Comparison of ENCODE assay signal across 19 cellular contexts in the genomic region with DNA sequence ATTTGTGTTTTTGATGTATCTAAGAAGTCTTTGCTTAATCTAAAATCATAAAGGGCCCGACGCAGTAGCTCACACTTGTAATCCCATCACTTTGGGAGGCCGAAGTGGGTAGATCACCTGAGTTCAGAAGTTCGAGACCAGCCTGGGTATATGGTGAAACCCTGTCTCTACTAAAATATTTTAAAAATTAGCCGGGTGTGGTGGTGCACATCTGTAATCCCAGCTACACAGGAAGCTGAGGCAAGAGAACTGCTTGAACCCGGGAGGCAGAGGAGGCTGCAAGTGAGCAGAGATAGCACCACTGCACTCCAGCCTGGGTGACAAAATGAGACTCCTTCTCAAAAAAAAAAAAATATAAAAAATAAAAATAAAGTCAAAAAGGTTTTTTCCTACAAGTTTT. TPM values are rescaled to one million over a fixed set of nuclear protein-coding genes. Genes with fewer than 3 reads are reported as not detected.
DNase-seq lines count a peak whose midpoint lies in the region; ATAC-seq and TF ChIP-seq lines count a peak whose summit lies in the region.
"Had no signal": no experiment of that assay in that cellular context is flagged by ENCODE, and none has a peak within 500 bp of the region (broad histone marks: within the 10 kb centered on the region; RNA-seq: fewer than 3 reads in every experiment).

No MANE protein-coding gene starts in this region.

- TF ChIP-seq CTCF in CD8-positive, alpha-beta T cell (IDR thresholded peaks at IDR 0.05): no peak

- POLR2A ChIA-PET in CD8-positive, alpha-beta T cell (lab: Charles Lee): no interaction called here
- POLR2A ChIA-PET in naive thymus-derived CD4-positive, alpha-beta T cell (lab: Charles Lee): interaction anchor here (0.6 to 4.4 kb wide), 10 partner anchors 10 to 216 kb away, joined by 3 to 21 read pairs (median 4); partner anchors contain the start of gene IL6ST

- peaks cover 0 to 17% of the 10 kb centered on the region in 2 donors for H3K36me3 Mint-ChIP-seq in activated T-cell treated with anti-CD3 and anti-CD28 coated beads, Interleukin-2, amount 50 U/mL, for 72 hours (ENCODE audit: insufficient read depth in 2 of 2)
- peaks cover 34% of the 10 kb centered on the region for H3K36me3 Mint-ChIP-seq in CD8-positive, alpha-beta T cell
- peaks cover 32% of the 10 kb centered on the region for H3K36me3 Mint-ChIP-seq in T-helper 2 cell treated with Interferon-gamma antibody and Interleukin-4, amounts not matched to agents 5 μg/mL and 100 μg/mL, for 36 hours (ENCODE audit: low read depth)
- H3K36me3 Mint-ChIP-seq in naive thymus-derived CD4-positive, alpha-beta T cell: peaks cover 0 to 26% (median 20%) of the 10 kb centered on the region in 5 donors

- no peak for DNase-seq in activated T-cell treated with anti-CD3 and anti-CD28 coated beads, Interleukin-2, amount 50 U/mL, for 72 hours
- no peak for DNase-seq in activated T-cell treated with anti-CD3 and anti-CD28 coated beads for 4 hours
- no peak for DNase-seq in CD8-positive, alpha-beta T cell
- DNase-seq in T-helper 2 cell treated with Interferon-gamma antibody and Interleukin-4, amounts not matched to agents 5 μg/mL and 100 μg/mL, for 36 hours (ENCODE audit: low spot score): no peak
- no peak for DNase-seq in naive thymus-derived CD4-positive, alpha-beta T cell
- no peak for DNase-seq in head of caudate nucleus
- DNase-seq: Calu3, DMS53, HFFc6, MG63, NCI-H1092 treated with DMSO at 0.1 percent for 48 hours, NCI-H2081 treated with DMSO at 0.1 percent for 48 hours, NCI-H510A, NCI-H82, PC-3 had no signal

- H3K36me3 ChIP-seq in CD8-positive, alpha-beta T cell (ENCODE audit: insufficient read depth, low read length): no peaks in the 10 kb centered on the region
- H3K36me3 ChIP-seq in naive thymus-derived CD4-positive, alpha-beta T cell (ENCODE audit: control insufficient read depth in 2 of 3, insufficient read depth in 3 of 3, low read length in 3 of 3): peaks cover 0 to 13% (median 3%) of the 10 kb centered on the region in 3 experiments

- peak overlapping the region; percentile 38 to 54 for H3K4me3 Mint-ChIP-seq in activated T-cell treated with anti-CD3 and anti-CD28 coated beads, Interleukin-2, amount 50 U/mL, for 72 hours
- peak overlapping the region; percentile 18 for H3K4me3 Mint-ChIP-seq in CD8-positive, alpha-beta T cell
- peak overlapping the region; percentile 19 for H3K4me3 Mint-ChIP-seq in T-helper 2 cell treated with Interferon-gamma antibody and Interleukin-4, amounts not matched to agents 5 μg/mL and 100 μg/mL, for 36 hours
- H3K4me3 Mint-ChIP-seq in naive thymus-derived CD4-positive, alpha-beta T cell: peak overlapping the region; percentile 48 to 99 (median 84)
- H3K4me3 Mint-ChIP-seq: HFFc6 had no signal

- H3K27ac ChIP-seq in CD8-positive, alpha-beta T cell (ENCODE audit: low read depth, low read length): no peak overlapping the region
- H3K27ac ChIP-seq in naive thymus-derived CD4-positive, alpha-beta T cell (ENCODE audit: low read depth, low read length): peak overlapping the region; percentile 64
- H3K27ac ChIP-seq: C4-2B, RWPE1 had no signal

- H3K27me3 ChIP-seq in CD8-positive, alpha-beta T cell (ENCODE audit: insufficient read depth, low read length): no peaks in the 10 kb centered on the region
- H3K27me3 ChIP-seq in naive thymus-derived CD4-positive, alpha-beta T cell (ENCODE audit: control insufficient read depth in 2 of 2, insufficient read depth in 2 of 2, low read length in 2 of 2): no peaks in the 10 kb centered on the region
- H3K27me3 ChIP-seq: MG63 had no signal

- peak overlapping the region; percentile 60 for H3K27ac Mint-ChIP-seq in activated T-cell treated with anti-CD3 and anti-CD28 coated beads, Interleukin-2, amount 50 U/mL, for 72 hours
- peak overlapping the region; percentile 37 for H3K27ac Mint-ChIP-seq in CD8-positive, alpha-beta T cell
- H3K27ac Mint-ChIP-seq in T-helper 2 cell treated with Interferon-gamma antibody and Interleukin-4, amounts not matched to agents 5 μg/mL and 100 μg/mL, for 36 hours: peak overlapping the region; percentile 38
- H3K27ac Mint-ChIP-seq in naive thymus-derived CD4-positive, alpha-beta T cell: peak overlapping the region; percentile 34 to 98 (median 88)
- H3K27ac Mint-ChIP-seq: HFFc6 had no signal

- intact Hi-C loops in CD8-positive, alpha-beta T cell (cut with DNase I, micrococcal nuclease): no loop called here
- intact Hi-C loops in naive thymus-derived CD4-positive, alpha-beta T cell (cut with micrococcal nuclease): no loop called here
- intact Hi-C loops in head of caudate nucleus (cut with DNase I): no loop called here

- no peaks in the 10 kb centered on the region for H3K9me3 ChIP-seq in CD8-positive, alpha-beta T cell (ENCODE audit: low read length)
- no peaks in the 10 kb centered on the region for H3K9me3 ChIP-seq in naive thymus-derived CD4-positive, alpha-beta T cell (ENCODE audit: control insufficient read depth in 2 of 3, low read length in 3 of 3)

- H3K4me1 Mint-ChIP-seq in activated T-cell treated with anti-CD3 and anti-CD28 coated beads, Interleukin-2, amount 50 U/mL, for 72 hours (ENCODE audit: low read depth): peaks cover 81% of the 10 kb centered on the region
- H3K4me1 Mint-ChIP-seq in CD8-positive, alpha-beta T cell (ENCODE audit: low read depth): peaks cover 69% of the 10 kb centered on the region
- H3K4me1 Mint-ChIP-seq in T-helper 2 cell treated with Interferon-gamma antibody and Interleukin-4, amounts not matched to agents 5 μg/mL and 100 μg/mL, for 36 hours (ENCODE audit: low read depth): peaks cover 52% of the 10 kb centered on the region
- peaks cover 40 to 95% (median 83%) of the 10 kb centered on the region in 7 donors for H3K4me1 Mint-ChIP-seq in naive thymus-derived CD4-positive, alpha-beta T cell

- no peak overlapping the region for H3K4me3 ChIP-seq in CD8-positive, alpha-beta T cell (ENCODE audit: low read depth, low read length)
- no peak overlapping the region for H3K4me3 ChIP-seq in naive thymus-derived CD4-positive, alpha-beta T cell (ENCODE audit: low read length)
- H3K4me3 ChIP-seq: MG63 had no signal

- ATAC-seq in activated T-cell treated with anti-CD3 and anti-CD28 coated beads, Interleukin-2, amount 50 U/mL, for 72 hours (replicated peaks in 1 of 2): no peak
- no peak for ATAC-seq in CD8-positive, alpha-beta T cell
- ATAC-seq in naive thymus-derived CD4-positive, alpha-beta T cell: no peak
- no peak for ATAC-seq in GM18873 (IDR thresholded peaks at IDR 0.05; ENCODE audit: low FRiP score, unreplicated experiment)
- ATAC-seq: HepG2, PC-3 had no signal

- CTCF ChIA-PET in CD8-positive, alpha-beta T cell (lab: Charles Lee): interaction anchor here (4.7 kb wide), 1 partner anchor 216 kb away, joined by 31 read pairs; no protein-coding TSS in a partner anchor
- CTCF ChIA-PET in naive thymus-derived CD4-positive, alpha-beta T cell (lab: Charles Lee): interaction anchor here (0.7 to 1.7 kb wide), 5 partner anchors 13 to 216 kb away, joined by 3 to 11 read pairs (median 4); no protein-coding TSS in a partner anchor

- no peaks in the 10 kb centered on the region for H3K27me3 Mint-ChIP-seq in activated T-cell treated with anti-CD3 and anti-CD28 coated beads, Interleukin-2, amount 50 U/mL, for 72 hours (ENCODE audit: low read depth)
- H3K27me3 Mint-ChIP-seq in CD8-positive, alpha-beta T cell (ENCODE audit: low read depth): no peaks in the 10 kb centered on the region
- no peaks in the 10 kb centered on the region for H3K27me3 Mint-ChIP-seq in T-helper 2 cell treated with Interferon-gamma antibody and Interleukin-4, amounts not matched to agents 5 μg/mL and 100 μg/mL, for 36 hours (ENCODE audit: low read depth)
- H3K27me3 Mint-ChIP-seq in naive thymus-derived CD4-positive, alpha-beta T cell: no peaks in the 10 kb centered on the region

- peaks cover 46% of the 10 kb centered on the region for H3K4me1 ChIP-seq in CD8-positive, alpha-beta T cell (ENCODE audit: insufficient read depth, low read length)
- H3K4me1 ChIP-seq in naive thymus-derived CD4-positive, alpha-beta T cell (ENCODE audit: control insufficient read depth in 2 of 2, insufficient read depth in 2 of 2, low read length in 2 of 2): peaks cover 0 to 49% of the 10 kb centered on the region in 2 donors

- no peaks in the 10 kb centered on the region for H3K9me3 Mint-ChIP-seq in activated T-cell treated with anti-CD3 and anti-CD28 coated beads, Interleukin-2, amount 50 U/mL, for 72 hours
- H3K9me3 Mint-ChIP-seq in CD8-positive, alpha-beta T cell: no peaks in the 10 kb centered on the region
- no peaks in the 10 kb centered on the region for H3K9me3 Mint-ChIP-seq in T-helper 2 cell treated with Interferon-gamma antibody and Interleukin-4, amounts not matched to agents 5 μg/mL and 100 μg/mL, for 36 hours
- no peaks in the 10 kb centered on the region for H3K9me3 Mint-ChIP-seq in naive thymus-derived CD4-positive, alpha-beta T cell
- H3K9me3 Mint-ChIP-seq: HFFc6 had no signal

RNA-seq across cellular contexts. Expression of gene IL6ST, which starts 9.6 kb away (rescaled TPM):
- 10 to 100 TPM; 50.0 to 53.8 TPM for total RNA-seq in activated T-cell treated with anti-CD3 and anti-CD28 coated beads, Interleukin-2, amount 50 U/mL, for 72 hours
- 100 to 1,000 TPM; 201 to 214 TPM for total RNA-seq in CD8-positive, alpha-beta T cell
- total RNA-seq in naive thymus-derived CD4-positive, alpha-beta T cell: 100 to 1,000 TPM; 101 to 372 (median 346) TPM
- 100 to 1,000 TPM; 130 to 148 TPM for polyA plus RNA-seq in naive thymus-derived CD4-positive, alpha-beta T cell

Comparison
In these comparisons a context has a peak if more than half of its experiments do, and no peak if none do; other contexts are left out.
1. H3K27ac Mint-ChIP-seq: peak in every context shown above with its lines; median percentile 88 in naive thymus-derived CD4-positive, alpha-beta T cell; 60 in activated T-cell treated with anti-CD3 and anti-CD28 coated beads, Interleukin-2, amount 50 U/mL, for 72 hours; 38 in T-helper 2 cell treated with Interferon-gamma antibody and Interleukin-4, amounts not matched to agents 5 μg/mL and 100 μg/mL, for 36 hours; 37 in CD8-positive, alpha-beta T cell.
2. H3K4me3 Mint-ChIP-seq: peak in every context shown above with its lines; median percentile 84 in naive thymus-derived CD4-positive, alpha-beta T cell; 46 in activated T-cell treated with anti-CD3 and anti-CD28 coated beads, Interleukin-2, amount 50 U/mL, for 72 hours; 19 in T-helper 2 cell treated with Interferon-gamma antibody and Interleukin-4, amounts not matched to agents 5 μg/mL and 100 μg/mL, for 36 hours; 18 in CD8-positive, alpha-beta T cell.